ENCODE assay signal across 8 cellular contexts in the genomic region with DNA sequence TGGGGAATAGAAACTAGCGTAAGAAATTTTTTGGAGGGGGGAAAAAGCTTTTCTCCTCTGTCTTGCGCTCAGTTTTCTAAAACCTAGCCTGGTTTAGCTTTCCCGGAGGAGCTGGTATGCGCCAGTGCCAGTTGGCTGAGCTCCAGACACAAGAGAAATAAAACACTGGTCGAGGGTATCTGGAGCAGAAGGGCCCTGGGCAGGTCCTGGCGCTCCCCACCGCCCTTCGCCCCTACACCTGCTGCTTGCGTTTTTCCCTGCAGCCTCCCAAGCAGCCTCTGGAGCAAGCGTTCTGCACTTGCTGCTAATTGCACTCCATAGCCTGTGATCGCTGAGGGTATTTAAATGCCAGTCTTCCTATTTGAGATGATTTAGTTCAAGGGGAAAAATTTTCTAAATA. TPM values are rescaled to one million over a fixed set of nuclear protein-coding genes. Genes with fewer than 3 reads are reported as not detected.
DNase-seq lines count a peak whose midpoint lies in the region; ATAC-seq, FAIRE-seq and TF ChIP-seq lines count a peak whose summit lies in the region.

No MANE protein-coding gene starts in this region.

- DNase-seq in ELF-1 (ENCODE audit: low read depth, low spot score), result peak; percentile 8
- DNase-seq in PC-9, result no peak
- DNase-seq in fibroblast of villous mesenchyme (ENCODE audit: low read depth), result peak; percentile 6
- DNase-seq in progenitor cell of endocrine pancreas (ENCODE audit: low spot score, unreplicated experiment), result peak; percentile 14
- DNase-seq in GM12891 (ENCODE audit: insufficient read length, low spot score), result no peak
- DNase-seq in NCI-H2227 (lab: John Stamatoyannopoulos, UW; ENCODE audit: unreplicated experiment), result no peak
- no peak for DNase-seq in activated CD8-positive, alpha-beta T cell treated with anti-CD3 and anti-CD28 coated beads, Interleukin-2, amount 10 ng/mL, durations not matched to agents 7 days and 5 days

- FAIRE-seq in GM12891 (lab: Jason Lieb, UNC), result no peak

- H3K27me3 Mint-ChIP-seq in progenitor cell of endocrine pancreas, result peaks cover 59% of the 10 kb centered on the region
- H3K27me3 Mint-ChIP-seq in activated CD8-positive, alpha-beta T cell treated with anti-CD3 and anti-CD28 coated beads, Interleukin-2, amount 10 ng/mL, durations not matched to agents 7 days and 5 days (ENCODE audit: low read depth), result peaks cover 37% of the 10 kb centered on the region

- H3K36me3 Mint-ChIP-seq in progenitor cell of endocrine pancreas (ENCODE audit: insufficient read depth), result no peaks in the 10 kb centered on the region
- no peaks in the 10 kb centered on the region for H3K36me3 Mint-ChIP-seq in activated CD8-positive, alpha-beta T cell treated with anti-CD3 and anti-CD28 coated beads, Interleukin-2, amount 10 ng/mL, durations not matched to agents 7 days and 5 days (ENCODE audit: low read depth)

- H3K4me3 ChIP-seq in PC-9 (peak overlapping the region; percentile 71), fibroblast of villous mesenchyme (ENCODE audit: low read depth, low read length) (peak overlapping the region; percentile 58)

- H4K20me1 ChIP-seq in PC-9 (ENCODE audit: insufficient read depth), result no peaks in the 10 kb centered on the region

- intact Hi-C loops in PC-9 (cut with micrococcal nuclease; ENCODE audit: unreplicated experiment), result no loop called here

- no peaks in the 10 kb centered on the region for H3K9me3 ChIP-seq in PC-9 (ENCODE audit: insufficient read depth, low read depth)

- H3F3A ChIP-seq in PC-9 (ENCODE audit: insufficient read depth, low read depth), result no peaks in the 10 kb centered on the region

- H3K27me3 ChIP-seq in PC-9 (ENCODE audit: insufficient read depth, low read depth), result no peaks in the 10 kb centered on the region

- POLR2A ChIA-PET in PC-9 (lab: Charles Lee; ENCODE audit: unreplicated experiment), result no interaction called here
- POLR2A ChIA-PET in activated CD8-positive, alpha-beta T cell treated with anti-CD3 and anti-CD28 coated beads, Interleukin-2, amount 10 ng/mL, durations not matched to agents 7 days and 5 days (lab: Charles Lee), result no interaction called here

- H3K4me2 ChIP-seq in PC-9, result peak overlapping the region; percentile 82

- H3K9me2 ChIP-seq in PC-9 (ENCODE audit: insufficient read depth), result no peaks in the 10 kb centered on the region

- no peak for TF ChIP-seq POLR2A in GM12891 (IDR thresholded peaks at IDR 0.05; ENCODE audit: low read depth, low read length)
- no peak for TF ChIP-seq POLR2A in GM18505 (IDR thresholded peaks at IDR 0.05; ENCODE audit: borderline replicate concordance, extremely low read depth, insufficient read depth, insufficient read length)

- peaks cover 49% of the 10 kb centered on the region for H3K79me2 ChIP-seq in PC-9 (ENCODE audit: low read depth)

- peaks cover 34% of the 10 kb centered on the region for H3K4me1 ChIP-seq in PC-9 (replicated peaks; ENCODE audit: insufficient read depth)

- H2AFZ ChIP-seq in PC-9, result peak overlapping the region; percentile 83

- TSS peak; percentile 75 for BruUV-seq in PC-9 (replicated peaks; lab: Mats Ljungman, UMichigan)

- H3K36me3 ChIP-seq in PC-9 (ENCODE audit: low read depth), result no peaks in the 10 kb centered on the region

- no peaks in the 10 kb centered on the region for H3K9me3 Mint-ChIP-seq in progenitor cell of endocrine pancreas (ENCODE audit: low read depth)
- no peaks in the 10 kb centered on the region for H3K9me3 Mint-ChIP-seq in activated CD8-positive, alpha-beta T cell treated with anti-CD3 and anti-CD28 coated beads, Interleukin-2, amount 10 ng/mL, durations not matched to agents 7 days and 5 days (ENCODE audit: insufficient read depth)

- H3K27ac ChIP-seq in PC-9, result peak overlapping the region; percentile 72

- no peak overlapping the region for H3K4me3 Mint-ChIP-seq in progenitor cell of endocrine pancreas (ENCODE audit: low read depth)
- no peak overlapping the region for H3K4me3 Mint-ChIP-seq in activated CD8-positive, alpha-beta T cell treated with anti-CD3 and anti-CD28 coated beads, Interleukin-2, amount 10 ng/mL, durations not matched to agents 7 days and 5 days

- peaks cover 3% of the 10 kb centered on the region for H3K4me1 Mint-ChIP-seq in progenitor cell of endocrine pancreas (ENCODE audit: low read depth)
- peaks cover 12% of the 10 kb centered on the region for H3K4me1 Mint-ChIP-seq in activated CD8-positive, alpha-beta T cell treated with anti-CD3 and anti-CD28 coated beads, Interleukin-2, amount 10 ng/mL, durations not matched to agents 7 days and 5 days (ENCODE audit: low read depth)

- no peak for ATAC-seq in GM18505 (IDR thresholded peaks at IDR 0.05; ENCODE audit: unreplicated experiment)
- no peak for ATAC-seq in activated CD8-positive, alpha-beta T cell treated with anti-CD3 and anti-CD28 coated beads, Interleukin-2, amount 10 ng/mL, durations not matched to agents 7 days and 5 days

- TF ChIP-seq CTCF in PC-9 (conservative IDR thresholded peaks at IDR 0.05) (no peak), fibroblast of villous mesenchyme (IDR thresholded peaks at IDR 0.05; ENCODE audit: insufficient read depth, low read depth, low read length) (no peak), progenitor cell of endocrine pancreas (IDR thresholded peaks at IDR 0.05; ENCODE audit: unreplicated experiment) (no peak)

- CTCF ChIA-PET in PC-9 (lab: Charles Lee), result no interaction called here
- CTCF ChIA-PET in activated CD8-positive, alpha-beta T cell treated with anti-CD3 and anti-CD28 coated beads, Interleukin-2, amount 10 ng/mL, durations not matched to agents 7 days and 5 days (lab: Charles Lee), result interaction anchor here (0.8 to 1.1 kb wide), 2 partner anchors 305 to 307 kb away, joined by 3 to 5 read pairs; no protein-coding TSS in a partner anchor

- H3K27ac Mint-ChIP-seq in progenitor cell of endocrine pancreas, result no peak overlapping the region
- no peak overlapping the region for H3K27ac Mint-ChIP-seq in activated CD8-positive, alpha-beta T cell treated with anti-CD3 and anti-CD28 coated beads, Interleukin-2, amount 10 ng/mL, durations not matched to agents 7 days and 5 days

TF ChIP-seq in GM12891, 5 proteins besides CTCF, POLR2A, EP300 and RAD21:
- TF ChIP-seq SPI1 (IDR thresholded peaks at IDR 0.05; ENCODE audit: low read depth, low read length), result no peak
- no peak for TF ChIP-seq POU2F2 (IDR thresholded peaks at IDR 0.05; ENCODE audit: low read depth, low read length)
- TF ChIP-seq PAX5 (IDR thresholded peaks at IDR 0.05; ENCODE audit: insufficient read depth, low read length, severe bottlenecking), result no peak
- TF ChIP-seq TAF1 (IDR thresholded peaks at IDR 0.05; ENCODE audit: low read depth, low read length), result no peak
- no peak for TF ChIP-seq POLR2AphosphoS5 (IDR thresholded peaks at IDR 0.05; ENCODE audit: low read depth, low read length)

RNA-seq across cellular contexts. Expression of a gene that starts 0.8 kb away (rescaled TPM):
- total RNA-seq in PC-9 (2021) (0.46 and 0.58 TPM in 2 replicates), fibroblast of villous mesenchyme (1.3 and 5.2 TPM in 2 replicates), progenitor cell of endocrine pancreas (not detected in 2 replicates)
- polyA plus RNA-seq in GM12891 (2012; ENCODE audit: low read depth, missing spikeins), result 0.06 TPM
- total RNA-seq in activated CD8-positive, alpha-beta T cell treated with anti-CD3 and anti-CD28 coated beads, Interleukin-2, amount 10 ng/mL, durations not matched to agents 7 days and 5 days, result not detected

RNA-seq across cellular contexts. Expression of a gene that starts 57.5 kb away (rescaled TPM):
- total RNA-seq in PC-9 (2021) (4.5 and 5.5 TPM in 2 replicates), fibroblast of villous mesenchyme (0.32 and 0.43 TPM in 2 replicates), progenitor cell of endocrine pancreas (not detected in 2 replicates)
- not detected for polyA plus RNA-seq in GM12891 (2012; ENCODE audit: low read depth, missing spikeins)
- not detected for total RNA-seq in activated CD8-positive, alpha-beta T cell treated with anti-CD3 and anti-CD28 coated beads, Interleukin-2, amount 10 ng/mL, durations not matched to agents 7 days and 5 days

Comparison
In these comparisons a context has a peak if more than half of its experiments do, and no peak if none do; other contexts are left out.
1. DNase-seq: peak in ELF-1 (single experiment), fibroblast of villous mesenchyme (single experiment) and progenitor cell of endocrine pancreas (single experiment); none in PC-9 (0 of 2), GM12891 (single experiment), NCI-H2227 (single experiment) and activated CD8-positive, alpha-beta T cell treated with anti-CD3 and anti-CD28 coated beads, Interleukin-2, amount 10 ng/mL, durations not matched to agents 7 days and 5 days (single experiment).